Comparison of ENCODE assay signal across 24 cellular contexts in genomic region chr1:238649200-238649599, GRCh38.
A peak's percentile ranks its signal among the peaks of the same experiment; 100 is the strongest.
DNase-seq lines count a peak whose midpoint lies in the region; TF ChIP-seq lines count a peak whose summit lies in the region.
"Had no signal": no experiment of that assay in that cellular context is flagged by ENCODE, and none has a peak within 500 bp of the region (broad histone marks: within the 10 kb centered on the region; RNA-seq: fewer than 3 reads in every experiment).

No MANE protein-coding gene starts in this region.

- no peaks in the 10 kb centered on the region for H4K20me1 ChIP-seq in smooth muscle cell (ENCODE audit: low read depth)

- H3K36me3 Mint-ChIP-seq in chondrocyte (ENCODE audit: low read depth), result peaks cover 1% of the 10 kb centered on the region

- TF ChIP-seq CTCF in chondrocyte (IDR thresholded peaks at IDR 0.05) (no peak), smooth muscle cell (IDR thresholded peaks at IDR 0.05; ENCODE audit: borderline replicate concordance, insufficient read depth, poor library complexity, severe bottlenecking) (no peak)

- TF ChIP-seq POLR2A in erythroblast (IDR thresholded peaks at IDR 0.05; ENCODE audit: low read length), result no peak

- H3K36me3 ChIP-seq in smooth muscle cell (ENCODE audit: low read depth), result no peaks in the 10 kb centered on the region
- H3K36me3 ChIP-seq: adrenal gland, thyroid gland had no signal

- peak; percentile 21 for DNase-seq in NOMO-1 treated with DMSO at 0.1 percent for 48 hours (lab: John Stamatoyannopoulos, UW; ENCODE audit: unreplicated experiment)
- no peak for DNase-seq in NOMO-1 treated with dmso at 0.1 percent for 144 hours (lab: John Stamatoyannopoulos, UW; ENCODE audit: unreplicated experiment)
- peak; percentile 91 for DNase-seq in NCI-H82 (lab: John Stamatoyannopoulos, UW)
- DNase-seq in chondrocyte (ENCODE audit: low spot score), result no peak
- DNase-seq in smooth muscle cell (lab: John Stamatoyannopoulos, UW; ENCODE audit: unreplicated experiment), result no peak
- DNase-seq in erythroblast (lab: John Stamatoyannopoulos, UW), result no peak
- no peak for DNase-seq in CD1c-positive myeloid dendritic cell (ENCODE audit: extremely low spot score)
- no peak for DNase-seq in stimulated activated CD4-positive, alpha-beta T cell treated with anti-CD3 and anti-CD28 coated beads, Interleukin-1b, Interleukin-23, amount 100 ng/mL, for 48 hours
- DNase-seq: activated B cell treated with CpG ODN at 0.5 μM for 24 hours; activated CD8-positive, alpha-beta T cell treated with anti-CD3 and anti-CD28 coated beads for 36 hours; activated naive CD4-positive, alpha-beta T cell; activated T-cell treated with anti-CD3 and anti-CD28 coated beads for 4 hours; adrenal gland; cortex of kidney; H7; NCI-H1048; NCI-H2029; occipital lobe; RPMI8226; thyroid gland had no signal

- H3K4me3 ChIP-seq in smooth muscle cell, result no peak overlapping the region
- H3K4me3 ChIP-seq: adrenal gland, lung, thyroid gland had no signal

- H3K27me3 ChIP-seq in smooth muscle cell (ENCODE audit: low read depth), result no peaks in the 10 kb centered on the region
- H3K27me3 ChIP-seq: adrenal gland, thyroid gland had no signal

- H3F3A ChIP-seq in smooth muscle cell (ENCODE audit: low read depth), result no peaks in the 10 kb centered on the region

- no peak overlapping the region for H3K9ac ChIP-seq in smooth muscle cell (ENCODE audit: low read depth)

- peak overlapping the region; percentile 8 for H2AFZ ChIP-seq in smooth muscle cell (ENCODE audit: low read depth)

- peaks cover 19% of the 10 kb centered on the region for H3K4me1 ChIP-seq in smooth muscle cell (ENCODE audit: low read depth)
- H3K4me1 ChIP-seq: adrenal gland, thyroid gland had no signal

- H3K4me1 Mint-ChIP-seq in chondrocyte (ENCODE audit: low read depth), result peaks cover 51% of the 10 kb centered on the region
- H3K4me1 Mint-ChIP-seq: activated B cell treated with CpG ODN at 0.5 μM for 24 hours had no signal

- peaks cover 16% of the 10 kb centered on the region for H3K9me3 Mint-ChIP-seq in chondrocyte (ENCODE audit: low read depth)
- H3K9me3 Mint-ChIP-seq: stimulated activated naive CD8-positive, alpha-beta T cell treated with anti-CD3 and anti-CD28 coated beads, Interleukin-15, Interleukin-2, amounts not matched to agents 100 ng/mL and 50 ng/mL, for 24 hours had no signal

- H3K27me3 Mint-ChIP-seq in chondrocyte (ENCODE audit: low read depth), result no peaks in the 10 kb centered on the region
- H3K27me3 Mint-ChIP-seq: activated B cell treated with CpG ODN at 0.5 μM for 24 hours; activated CD8-positive, alpha-beta T cell treated with anti-CD3 and anti-CD28 coated beads for 36 hours; stimulated activated naive CD8-positive, alpha-beta T cell treated with anti-CD3 and anti-CD28 coated beads, Interleukin-15, Interleukin-2, amounts not matched to agents 100 ng/mL and 50 ng/mL, for 24 hours had no signal

- H3K4me3 Mint-ChIP-seq in chondrocyte (ENCODE audit: unreplicated experiment), result no peak overlapping the region
- H3K4me3 Mint-ChIP-seq: activated B cell treated with CpG ODN at 0.5 μM for 24 hours; activated CD8-positive, alpha-beta T cell treated with anti-CD3 and anti-CD28 coated beads for 36 hours; stimulated activated naive CD8-positive, alpha-beta T cell treated with anti-CD3 and anti-CD28 coated beads, Interleukin-15, Interleukin-2, amounts not matched to agents 100 ng/mL and 50 ng/mL, for 24 hours; T-helper 2 cell treated with Interferon-gamma antibody and Interleukin-4, amounts not matched to agents 5 μg/mL and 100 μg/mL, for 36 hours had no signal

- H3K27ac Mint-ChIP-seq in chondrocyte (ENCODE audit: unreplicated experiment), result peak overlapping the region; percentile 84
- H3K27ac Mint-ChIP-seq: activated B cell treated with CpG ODN at 0.5 μM for 24 hours; activated CD8-positive, alpha-beta T cell treated with anti-CD3 and anti-CD28 coated beads for 36 hours; stimulated activated naive CD8-positive, alpha-beta T cell treated with anti-CD3 and anti-CD28 coated beads, Interleukin-15, Interleukin-2, amounts not matched to agents 100 ng/mL and 50 ng/mL, for 24 hours; T-helper 2 cell treated with Interferon-gamma antibody and Interleukin-4, amounts not matched to agents 5 μg/mL and 100 μg/mL, for 36 hours had no signal

- no peaks in the 10 kb centered on the region for H3K9me3 ChIP-seq in smooth muscle cell (replicated peaks; ENCODE audit: low read depth)
- H3K9me3 ChIP-seq: adrenal gland, thyroid gland had no signal

- H3K4me2 ChIP-seq in smooth muscle cell, result no peak overlapping the region

- H3K79me2 ChIP-seq in smooth muscle cell (ENCODE audit: low read depth), result no peaks in the 10 kb centered on the region

- peak overlapping the region; percentile 80 for H3K27ac ChIP-seq in smooth muscle cell (ENCODE audit: low read depth)
- H3K27ac ChIP-seq: 22Rv1, adrenal gland, thyroid gland had no signal

Comparison
In these comparisons a context has a peak if more than half of its experiments do, and no peak if none do; other contexts are left out.
1. DNase-seq: peak in NOMO-1 treated with DMSO at 0.1 percent for 48 hours (single experiment) and NCI-H82 (single experiment); none in NOMO-1 treated with dmso at 0.1 percent for 144 hours (single experiment), chondrocyte (single experiment), smooth muscle cell (single experiment), erythroblast (0 of 2), CD1c-positive myeloid dendritic cell (single experiment) and stimulated activated CD4-positive, alpha-beta T cell treated with anti-CD3 and anti-CD28 coated beads, Interleukin-1b, Interleukin-23, amount 100 ng/mL, for 48 hours (single experiment).